In genomic region chr2:83817511-83817910, GRCh38 we compare ENCODE assay signal across 11 cellular contexts.
DNase-seq lines count a peak whose midpoint lies in the region; ATAC-seq, FAIRE-seq and TF ChIP-seq lines count a peak whose summit lies in the region.
"Had no signal": no experiment of that assay in that cellular context is flagged by ENCODE, and none has a peak within 500 bp of the region (broad histone marks: within the 10 kb centered on the region; RNA-seq: fewer than 3 reads in every experiment).

No MANE protein-coding gene starts in this region.

- H3K36me3 ChIP-seq in GM23338 (ENCODE audit: insufficient read depth) (no peaks in the 10 kb centered on the region), RWPE2 (ENCODE audit: low read depth) (no peaks in the 10 kb centered on the region)
- H3K36me3 ChIP-seq: SJSA1 had no signal

- H3K36me3 Mint-ChIP-seq in GM23338 (ENCODE audit: low read depth), result no peaks in the 10 kb centered on the region
- H3K36me3 Mint-ChIP-seq: stimulated activated memory B cell treated with anti-CD40 and anti-IgM and Interleukin-4, amounts not matched to agents 10 μg/mL and 1 μg/mL and 100 μg/mL, for 72 hours had no signal

- TF ChIP-seq CTCF in AG09309 (IDR thresholded peaks at IDR 0.05; ENCODE audit: control insufficient read depth, insufficient read depth, low read depth, low read length, missing control alignments) (peak; percentile 3), GM23338 (conservative IDR thresholded peaks at IDR 0.05; ENCODE audit: low read depth in 2 of 2) (peak; percentile 47 to 69), RWPE2 (IDR thresholded peaks at IDR 0.05; ENCODE audit: poor library complexity, severe bottlenecking) (peak; percentile 53)

- H3K9me3 Mint-ChIP-seq in GM23338, result no peaks in the 10 kb centered on the region

- no peak overlapping the region for H3K4me3 ChIP-seq in AG09309 (ENCODE audit: control insufficient read depth, low read depth, low read length)
- no peak overlapping the region for H3K4me3 ChIP-seq in GM23338
- H3K4me3 ChIP-seq in RWPE2 (ENCODE audit: severe bottlenecking), result no peak overlapping the region
- H3K4me3 ChIP-seq: SJSA1 had no signal

- H3K79me2 ChIP-seq in GM23338 (replicated peaks; ENCODE audit: insufficient read depth), result no peaks in the 10 kb centered on the region

- H3K9me2 ChIP-seq in GM23338 (ENCODE audit: insufficient read depth), result no peaks in the 10 kb centered on the region

- H3K27ac ChIP-seq in GM23338 (ENCODE audit: low read depth), result no peak overlapping the region
- no peak overlapping the region for H3K27ac ChIP-seq in RWPE2 (ENCODE audit: poor library complexity, severe bottlenecking)
- H3K27ac ChIP-seq: SJSA1 had no signal

- H4K20me1 ChIP-seq in GM23338 (replicated peaks; ENCODE audit: insufficient read depth), result no peaks in the 10 kb centered on the region

- ATAC-seq in GM23338, result no peak
- no peak for ATAC-seq in RWPE2 (ENCODE audit: low read depth)
- ATAC-seq in HG03571 (IDR thresholded peaks at IDR 0.05; ENCODE audit: unreplicated experiment), result no peak
- no peak for ATAC-seq in GM21529 (IDR thresholded peaks at IDR 0.05; ENCODE audit: unreplicated experiment)
- no peak for ATAC-seq in left cardiac atrium
- ATAC-seq: stimulated activated memory B cell treated with anti-CD40 and anti-IgM and Interleukin-4, amounts not matched to agents 10 μg/mL and 1 μg/mL and 100 μg/mL, for 72 hours had no signal

- intact Hi-C loops in left cardiac atrium (cut with DNase I), result no loop called here

- H3K4me1 ChIP-seq in GM23338 (ENCODE audit: insufficient read depth) (no peaks in the 10 kb centered on the region), RWPE2 (ENCODE audit: insufficient read depth, poor library complexity, severe bottlenecking) (no peaks in the 10 kb centered on the region)
- H3K4me1 ChIP-seq: SJSA1 had no signal

- H3K4me3 Mint-ChIP-seq in GM23338, result no peak overlapping the region
- H3K4me3 Mint-ChIP-seq: stimulated activated memory B cell treated with anti-CD40 and anti-IgM and Interleukin-4, amounts not matched to agents 10 μg/mL and 1 μg/mL and 100 μg/mL, for 72 hours had no signal

- H3K4me1 Mint-ChIP-seq in GM23338, result no peaks in the 10 kb centered on the region
- H3K4me1 Mint-ChIP-seq: stimulated activated memory B cell treated with anti-CD40 and anti-IgM and Interleukin-4, amounts not matched to agents 10 μg/mL and 1 μg/mL and 100 μg/mL, for 72 hours had no signal

- no peak overlapping the region for H3K4me2 ChIP-seq in GM23338

- H3K9me3 ChIP-seq in RWPE2 (ENCODE audit: severe bottlenecking), result no peaks in the 10 kb centered on the region
- H3K9me3 ChIP-seq: SJSA1 had no signal

- no peak overlapping the region; the same call in 1 of the 2 replicates for H2AFZ ChIP-seq in GM23338

- no peak overlapping the region for H3K27ac Mint-ChIP-seq in GM23338
- H3K27ac Mint-ChIP-seq: stimulated activated memory B cell treated with anti-CD40 and anti-IgM and Interleukin-4, amounts not matched to agents 10 μg/mL and 1 μg/mL and 100 μg/mL, for 72 hours had no signal

- FAIRE-seq in frontal cortex (lab: Jason Lieb, UNC), result peak; percentile 19

- DNase-seq in AG09309 (ENCODE audit: low read depth) (no peak), GM23338 (ENCODE audit: low spot score) (peak; percentile 13), RWPE2 (ENCODE audit: low spot score) (no peak), frontal cortex (ENCODE audit: low spot score in 2 of 2) (no peak), left cardiac atrium (no peak)
- no peak for DNase-seq in stimulated activated naive CD4-positive, alpha-beta T cell treated with Interleukin-2 at 50 U/mL for 16 hours (lab: John Stamatoyannopoulos, UW)
- DNase-seq: amniotic stem cell had no signal

- H3K27me3 ChIP-seq in GM23338 (ENCODE audit: insufficient read depth) (no peaks in the 10 kb centered on the region), RWPE2 (ENCODE audit: insufficient read depth, poor library complexity, severe bottlenecking) (no peaks in the 10 kb centered on the region)
- H3K27me3 ChIP-seq: SJSA1 had no signal

- H3F3A ChIP-seq in GM23338 (replicated peaks; ENCODE audit: low read depth), result no peaks in the 10 kb centered on the region

- peaks cover 2% of the 10 kb centered on the region for H3K27me3 Mint-ChIP-seq in GM23338 (ENCODE audit: insufficient read depth, low read depth, poor library complexity)
- H3K27me3 Mint-ChIP-seq: stimulated activated memory B cell treated with anti-CD40 and anti-IgM and Interleukin-4, amounts not matched to agents 10 μg/mL and 1 μg/mL and 100 μg/mL, for 72 hours had no signal

TF ChIP-seq in GM23338, 12 proteins besides CTCF, POLR2A, EP300 and RAD21 (continues in another document):
- no peak for TF ChIP-seq ZNF462 (CRISPR knock-in tag; IDR thresholded peaks at IDR 0.05)
- TF ChIP-seq ZNF331 (CRISPR knock-in tag; IDR thresholded peaks at IDR 0.05; ENCODE audit: low read depth), result no peak

Comparison
In these comparisons a context has a peak if more than half of its experiments do, and no peak if none do; other contexts are left out.
1. CTCF ChIP-seq: peak in every context shown above with its lines; median percentile 58 in GM23338; 53 in RWPE2; 3 in AG09309.